23 cellular contexts compared by ENCODE assay signal in the genomic region with DNA sequence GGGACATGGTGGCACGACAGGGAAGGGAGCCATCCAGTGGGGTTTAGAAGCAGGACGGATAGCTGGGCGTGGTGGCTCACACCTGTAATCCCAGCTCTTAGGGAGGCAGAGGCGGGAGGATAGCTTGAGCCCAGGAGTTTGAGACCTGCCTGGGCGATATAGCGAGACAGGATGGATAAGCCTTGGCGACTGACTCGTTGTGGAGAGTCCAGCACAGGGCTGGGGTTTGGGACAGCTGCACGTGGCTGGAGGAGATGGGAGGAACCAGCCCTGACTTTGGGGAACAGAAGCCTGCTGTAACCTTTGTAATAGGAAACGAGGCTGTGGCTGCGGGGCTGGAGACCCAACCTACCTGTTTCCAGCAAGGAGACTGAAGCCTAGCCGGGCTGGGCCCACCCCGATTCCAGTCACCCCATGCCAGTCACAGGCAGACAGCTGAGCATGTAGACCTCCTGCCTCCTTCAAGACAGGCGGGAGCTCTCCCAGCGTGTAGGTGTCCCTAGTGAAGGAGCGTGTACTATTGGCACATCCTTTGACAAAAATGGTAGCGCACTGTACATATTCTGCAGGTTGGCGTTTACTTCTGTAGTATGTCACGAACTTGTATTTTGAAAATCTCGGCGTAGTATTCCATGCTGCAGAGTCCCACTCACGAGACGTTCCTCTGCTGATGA.
"Had no signal": no experiment of that assay in that cellular context is flagged by ENCODE, and none has a peak within 500 bp of the region (broad histone marks: within the 10 kb centered on the region; RNA-seq: fewer than 3 reads in every experiment).

No MANE protein-coding gene starts in this region.

- H3K27me3 Mint-ChIP-seq: activated CD4-positive, alpha-beta T cell treated with anti-CD3 and anti-CD28 coated beads for 36 hours; memory B cell; naive B cell; stimulated activated naive CD8-positive, alpha-beta T cell treated with anti-CD3 and anti-CD28 coated beads, Interleukin-15, Interleukin-2, amounts not matched to agents 100 ng/mL and 50 ng/mL, for 24 hours had no signal

- H3K9me3 ChIP-seq: adrenal gland, breast epithelium, gastrocnemius medialis, right atrium auricular region, suprapubic skin, transverse colon, uterus had no signal

- H3K27me3 ChIP-seq: adrenal gland, breast epithelium, gastrocnemius medialis, right atrium auricular region, suprapubic skin, transverse colon, uterus had no signal

- ATAC-seq: activated CD4-positive, alpha-beta T cell treated with anti-CD3 and anti-CD28 coated beads for 36 hours; activated T-cell treated with anti-CD3 and anti-CD28 coated beads, Interleukin-2, amount 50 U/mL, for 4 hours; esophagus mucosa; gastrocnemius medialis; left ventricle myocardium superior; WTC11 had no signal

- H3K4me1 Mint-ChIP-seq: WTC11 had no signal

- DNase-seq: activated CD4-positive, alpha-beta T cell treated with anti-CD3 and anti-CD28 coated beads for 36 hours; activated CD4-positive, alpha-beta T cell treated with anti-CD3 and anti-CD28 coated beads, Interleukin-2, amount 50 U/mL, for 48 hours; activated effector memory CD4-positive, alpha-beta T cell treated with anti-CD3 and anti-CD28 coated beads, Interleukin-2, amount 50 U/mL, for 16 hours; activated naive CD4-positive, alpha-beta T cell treated with anti-CD3 and anti-CD28 coated beads, Interleukin-2, amount 50 U/mL, for 16 hours; activated T-cell treated with anti-CD3 and anti-CD28 coated beads, Interleukin-2, amount 50 U/mL, for 4 hours; adrenal gland; cerebellar nuclear complex; cortex of kidney; effector CD4-positive, alpha-beta T cell; gastrocnemius medialis; left ventricle myocardium superior; naive B cell; stimulated activated CD4-positive, alpha-beta T cell treated with anti-CD3 and anti-CD28 coated beads, Interleukin-12 subunit alpha, Interleukin-12 subunit beta, amount 100 ng/mL, for 4 hours; stimulated activated CD4-positive, alpha-beta T cell treated with anti-CD3 and anti-CD28 coated beads, Interleukin-1b, Interleukin-23, amount 100 ng/mL, for 48 hours; transverse colon; uterus had no signal

- H3K4me3 Mint-ChIP-seq: activated CD4-positive, alpha-beta T cell treated with anti-CD3 and anti-CD28 coated beads for 36 hours; activated T-cell treated with anti-CD3 and anti-CD28 coated beads, Interleukin-2, amount 50 U/mL, for 4 hours; memory B cell; stimulated activated naive CD8-positive, alpha-beta T cell treated with anti-CD3 and anti-CD28 coated beads, Interleukin-15, Interleukin-2, amounts not matched to agents 100 ng/mL and 50 ng/mL, for 24 hours; WTC11 had no signal

- H3K27ac Mint-ChIP-seq: activated CD4-positive, alpha-beta T cell treated with anti-CD3 and anti-CD28 coated beads for 36 hours; memory B cell; naive B cell; stimulated activated naive CD8-positive, alpha-beta T cell treated with anti-CD3 and anti-CD28 coated beads, Interleukin-15, Interleukin-2, amounts not matched to agents 100 ng/mL and 50 ng/mL, for 24 hours; WTC11 had no signal

- H3K4me3 ChIP-seq: adrenal gland, breast epithelium, gastrocnemius medialis, right atrium auricular region, suprapubic skin, transverse colon, uterus had no signal

- H3K36me3 ChIP-seq: uterus had no signal

- H3K4me1 ChIP-seq: adrenal gland, breast epithelium, gastrocnemius medialis, uterus had no signal

- H3K27ac ChIP-seq: adrenal gland, breast epithelium, gastrocnemius medialis, right atrium auricular region, suprapubic skin, transverse colon, uterus had no signal

- H3K9me3 Mint-ChIP-seq: activated T-cell treated with anti-CD3 and anti-CD28 coated beads, Interleukin-2, amount 50 U/mL, for 4 hours; memory B cell; naive B cell; stimulated activated naive CD8-positive, alpha-beta T cell treated with anti-CD3 and anti-CD28 coated beads, Interleukin-15, Interleukin-2, amounts not matched to agents 100 ng/mL and 50 ng/mL, for 24 hours; WTC11 had no signal
